ENCODE assay signal across 8 cellular contexts in the genomic region with DNA sequence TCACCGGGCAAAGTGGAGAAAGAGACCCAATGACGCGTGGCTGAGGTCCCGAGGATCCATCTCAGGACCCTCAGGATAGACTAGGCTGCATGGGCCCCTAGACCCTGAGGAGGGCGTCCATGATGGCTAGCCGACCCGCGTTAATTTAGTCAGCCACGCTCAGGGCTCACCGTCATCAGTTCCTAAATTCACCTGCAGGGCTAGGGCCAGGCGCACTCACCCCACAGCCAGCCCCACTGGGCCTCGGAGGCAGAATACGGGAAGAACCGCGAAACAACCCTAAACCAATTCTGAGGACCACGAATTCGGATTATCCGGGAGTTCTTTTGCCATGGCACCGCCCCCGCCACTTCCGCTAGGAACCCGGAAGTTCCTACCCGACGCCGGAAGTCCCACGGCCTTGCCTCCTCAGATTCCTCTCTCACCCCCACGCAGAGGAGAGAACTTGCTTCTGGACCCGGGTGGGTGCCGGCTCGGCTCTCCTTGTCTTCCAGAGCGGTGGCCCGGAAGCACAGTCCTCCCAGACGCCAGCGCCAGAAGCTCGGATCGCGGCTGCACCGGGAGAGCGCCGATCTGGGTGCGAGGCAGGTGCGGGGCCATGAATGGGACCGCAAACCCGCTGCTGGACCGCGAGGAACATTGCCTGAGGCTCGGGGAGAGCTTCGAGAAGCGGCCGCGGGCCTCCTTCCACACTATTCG. TPM values are rescaled to one million over a fixed set of nuclear protein-coding genes. Genes with fewer than 3 reads are reported as not detected.
A peak's percentile ranks its signal among the peaks of the same experiment; 100 is the strongest.
DNase-seq lines count a peak whose midpoint lies in the region; ATAC-seq and TF ChIP-seq lines count a peak whose summit lies in the region.

A gene (plus strand): TSS at position 417 of the 699 bp plus-strand sequence. CDS start 182 bp downstream, at position 599.
A gene with protein sequence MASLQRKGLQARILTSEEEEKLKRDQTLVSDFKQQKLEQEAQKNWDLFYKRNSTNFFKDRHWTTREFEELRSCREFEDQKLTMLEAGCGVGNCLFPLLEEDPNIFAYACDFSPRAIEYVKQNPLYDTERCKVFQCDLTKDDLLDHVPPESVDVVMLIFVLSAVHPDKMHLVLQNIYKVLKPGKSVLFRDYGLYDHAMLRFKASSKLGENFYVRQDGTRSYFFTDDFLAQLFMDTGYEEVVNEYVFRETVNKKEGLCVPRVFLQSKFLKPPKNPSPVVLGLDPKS (minus strand): TSS at position 363 of the 699 bp plus-strand sequence. CDS start 1,033 bp downstream, outside the sequence.

- no peak for TF ChIP-seq EP300 in esophagus muscularis mucosa (IDR thresholded peaks at IDR 0.05)

- TF ChIP-seq CTCF in Caco-2 (IDR thresholded peaks at IDR 0.05; ENCODE audit: insufficient read depth in 1 of 2, low read depth in 1 of 2, low read length in 1 of 2, severe bottlenecking in 1 of 2, unreplicated experiment in 1 of 2) = no peak
- TF ChIP-seq CTCF in esophagus muscularis mucosa (IDR thresholded peaks at IDR 0.05) = peak in 2 of 3 experiments; percentile 4 to 42

- peak within 1 kb of the TSS; percentile 95 for H3K9ac ChIP-seq in HUES64 (ENCODE audit: low read depth, low read length)

- H3K36me3 ChIP-seq in Caco-2 (ENCODE audit: control insufficient read depth, insufficient read depth, low read length) (no peaks in the 10 kb centered on the region), HUES64 (ENCODE audit: insufficient read depth, low read length) (peaks cover 63% of the 10 kb centered on the region), esophagus muscularis mucosa (peaks cover 4 to 49% (median 31%) of the 10 kb centered on the region in 4 donors)

- peak within 1 kb of the TSS; percentile 94 for H3K4me3 Mint-ChIP-seq in Caco-2 (ENCODE audit: unreplicated experiment)
- peak within 1 kb of the TSS; percentile 88 for H3K4me3 Mint-ChIP-seq in activated T-cell treated with anti-CD3 and anti-CD28 coated beads, Interleukin-2, amount 50 U/mL, for 24 hours

- no peak for TF ChIP-seq POLR2A in esophagus muscularis mucosa (IDR thresholded peaks at IDR 0.05; ENCODE audit: low read depth)

- CTCF ChIA-PET in Caco-2 (lab: Charles Lee) = no interaction called here

- BruUV-seq in Caco-2 (replicated peaks; lab: Mats Ljungman, UMichigan) = no TSS peak

- H3K27me3 ChIP-seq in Caco-2 (replicated peaks; ENCODE audit: control insufficient read depth, insufficient read depth, low read length) = no peaks in the 10 kb centered on the region
- H3K27me3 ChIP-seq in HUES64 (ENCODE audit: insufficient read depth, low read length) = no peaks in the 10 kb centered on the region
- no peaks in the 10 kb centered on the region for H3K27me3 ChIP-seq in esophagus muscularis mucosa

- no peaks in the 10 kb centered on the region for H3K9me3 ChIP-seq in Caco-2
- no peaks in the 10 kb centered on the region for H3K9me3 ChIP-seq in HUES64 (ENCODE audit: insufficient read depth, low read depth, low read length)
- H3K9me3 ChIP-seq in esophagus muscularis mucosa = no peaks in the 10 kb centered on the region

- ATAC-seq in GM21423 (IDR thresholded peaks at IDR 0.05; ENCODE audit: unreplicated experiment) = peak; percentile 94

- intact Hi-C loops in Caco-2 (cut with micrococcal nuclease; ENCODE audit: unreplicated experiment) = no loop called here
- intact Hi-C loops in esophagus muscularis mucosa (cut with DNase I) = loop anchor here (5.0 kb wide), 1 partner anchor 130 kb away; no protein-coding TSS in a partner anchor

- H3K4me1 ChIP-seq in Caco-2 = no peaks in the 10 kb centered on the region
- H3K4me1 ChIP-seq in HUES64 (ENCODE audit: insufficient read depth, low read length) = peaks cover 8% of the 10 kb centered on the region; the same call in 1 of the 2 replicates
- peaks cover 24 to 64% (median 42%) of the 10 kb centered on the region in 4 donors for H3K4me1 ChIP-seq in esophagus muscularis mucosa

- H3K27ac ChIP-seq in HUES64 (ENCODE audit: low read depth, low read length) (peak within 1 kb of the TSS; percentile 91), esophagus muscularis mucosa (replicated peaks in 1 of 4) (peak within 1 kb of the TSS; percentile 76 to 84 (median 81))

- no peaks in the 10 kb centered on the region for H3K9me3 Mint-ChIP-seq in Caco-2 (ENCODE audit: unreplicated experiment)
- H3K9me3 Mint-ChIP-seq in activated T-cell treated with anti-CD3 and anti-CD28 coated beads, Interleukin-2, amount 50 U/mL, for 24 hours = peaks cover 4% of the 10 kb centered on the region

- H3K36me3 Mint-ChIP-seq in Caco-2 (ENCODE audit: insufficient read depth, unreplicated experiment) = peaks cover 23% of the 10 kb centered on the region
- peaks cover 89% of the 10 kb centered on the region for H3K36me3 Mint-ChIP-seq in activated T-cell treated with anti-CD3 and anti-CD28 coated beads, Interleukin-2, amount 50 U/mL, for 24 hours (ENCODE audit: low read depth)

- H3K4me3 ChIP-seq in Caco-2 (ENCODE audit: low read depth, low read length) (peak within 1 kb of the TSS; percentile 93), HUES64 (ENCODE audit: low read length) (peak within 1 kb of the TSS; percentile 98), esophagus muscularis mucosa (peak within 1 kb of the TSS; percentile 72 to 93 (median 83))

- no peaks in the 10 kb centered on the region for H3K4me1 Mint-ChIP-seq in Caco-2 (ENCODE audit: low read depth, unreplicated experiment)
- H3K4me1 Mint-ChIP-seq in activated T-cell treated with anti-CD3 and anti-CD28 coated beads, Interleukin-2, amount 50 U/mL, for 24 hours (ENCODE audit: low read depth) = peaks cover 55% of the 10 kb centered on the region

- no peaks in the 10 kb centered on the region for H3K27me3 Mint-ChIP-seq in Caco-2 (ENCODE audit: insufficient read depth, unreplicated experiment)
- H3K27me3 Mint-ChIP-seq in activated T-cell treated with anti-CD3 and anti-CD28 coated beads, Interleukin-2, amount 50 U/mL, for 24 hours = no peaks in the 10 kb centered on the region

- POLR2A ChIA-PET in Caco-2 (lab: Charles Lee) = no interaction called here

- peak within 1 kb of the TSS; percentile 92 for H3K27ac Mint-ChIP-seq in Caco-2 (ENCODE audit: unreplicated experiment)
- H3K27ac Mint-ChIP-seq in activated T-cell treated with anti-CD3 and anti-CD28 coated beads, Interleukin-2, amount 50 U/mL, for 24 hours = peak within 1 kb of the TSS; percentile 98

- DNase-seq in Caco-2 (peak; percentile 78 to 79), esophagus muscularis mucosa (ENCODE audit: extremely low spot score) (peak; percentile 95), myocyte (ENCODE audit: low read depth) (peak; percentile 88)
- peak; percentile 91 for DNase-seq in activated T-cell treated with anti-CD3 and anti-CD28 coated beads, Interleukin-2, amount 50 U/mL, for 24 hours
- peak; percentile 66 to 77 for DNase-seq in stimulated activated CD8-positive, alpha-beta memory T cell treated with anti-CD3 and anti-CD28 coated beads, Interleukin-7, amount 100 ng/mL, for 48 hours (ENCODE audit: extremely low read depth in 1 of 2, low read depth in 1 of 2)

- under 1% methylated on average over 52 of the region's 52 CpGs for WGBS in HUES64
- WGBS in esophagus muscularis mucosa = 0% methylated on average over 22 of the region's 52 CpGs

TF ChIP-seq in PFSK-1, 5 proteins besides CTCF, POLR2A, EP300 and RAD21:
- TF ChIP-seq POLR2AphosphoS5 (IDR thresholded peaks at IDR 0.05; ENCODE audit: low read depth, low read length) (peak; percentile 88), TAF1 (IDR thresholded peaks at IDR 0.05; ENCODE audit: borderline replicate concordance, insufficient read depth, low read length) (peak; percentile 56; the same call in 1 of the 2 replicates), FOXP2 (optimal IDR thresholded peaks at IDR 0.05; ENCODE audit: borderline replicate concordance, extremely low read depth, extremely low read length, insufficient read depth) (no peak), SIN3A (IDR thresholded peaks at IDR 0.05; ENCODE audit: borderline replicate concordance, insufficient read depth, low read length) (no peak)
- TF ChIP-seq, protein P1, sequence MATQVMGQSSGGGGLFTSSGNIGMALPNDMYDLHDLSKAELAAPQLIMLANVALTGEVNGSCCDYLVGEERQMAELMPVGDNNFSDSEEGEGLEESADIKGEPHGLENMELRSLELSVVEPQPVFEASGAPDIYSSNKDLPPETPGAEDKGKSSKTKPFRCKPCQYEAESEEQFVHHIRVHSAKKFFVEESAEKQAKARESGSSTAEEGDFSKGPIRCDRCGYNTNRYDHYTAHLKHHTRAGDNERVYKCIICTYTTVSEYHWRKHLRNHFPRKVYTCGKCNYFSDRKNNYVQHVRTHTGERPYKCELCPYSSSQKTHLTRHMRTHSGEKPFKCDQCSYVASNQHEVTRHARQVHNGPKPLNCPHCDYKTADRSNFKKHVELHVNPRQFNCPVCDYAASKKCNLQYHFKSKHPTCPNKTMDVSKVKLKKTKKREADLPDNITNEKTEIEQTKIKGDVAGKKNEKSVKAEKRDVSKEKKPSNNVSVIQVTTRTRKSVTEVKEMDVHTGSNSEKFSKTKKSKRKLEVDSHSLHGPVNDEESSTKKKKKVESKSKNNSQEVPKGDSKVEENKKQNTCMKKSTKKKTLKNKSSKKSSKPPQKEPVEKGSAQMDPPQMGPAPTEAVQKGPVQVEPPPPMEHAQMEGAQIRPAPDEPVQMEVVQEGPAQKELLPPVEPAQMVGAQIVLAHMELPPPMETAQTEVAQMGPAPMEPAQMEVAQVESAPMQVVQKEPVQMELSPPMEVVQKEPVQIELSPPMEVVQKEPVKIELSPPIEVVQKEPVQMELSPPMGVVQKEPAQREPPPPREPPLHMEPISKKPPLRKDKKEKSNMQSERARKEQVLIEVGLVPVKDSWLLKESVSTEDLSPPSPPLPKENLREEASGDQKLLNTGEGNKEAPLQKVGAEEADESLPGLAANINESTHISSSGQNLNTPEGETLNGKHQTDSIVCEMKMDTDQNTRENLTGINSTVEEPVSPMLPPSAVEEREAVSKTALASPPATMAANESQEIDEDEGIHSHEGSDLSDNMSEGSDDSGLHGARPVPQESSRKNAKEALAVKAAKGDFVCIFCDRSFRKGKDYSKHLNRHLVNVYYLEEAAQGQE (IDR thresholded peaks at IDR 0.05; ENCODE audit: insufficient read depth in 1 of 2, low read depth in 2 of 2, low read length in 2 of 2) = 0 out of 4 replicates have a peak, but pooled peaks of 1 of the 2 experiments have one; percentile 9
TF ChIP-seq in PFSK-1: peak in this region for 3.

RNA-seq across cellular contexts. Expression of the first gene that starts in this region (rescaled TPM):
- 33.0 and 33.5 TPM in 2 replicates for total RNA-seq in Caco-2 (2022)
- polyA plus RNA-seq in HUES64 (2013, experiment 1 of 2) = 22.1 TPM
- 25.7 TPM for polyA plus RNA-seq in HUES64 (2013, experiment 2 of 2)
- polyA plus RNA-seq in PFSK-1 (2012; ENCODE audit: insufficient read length, low read depth) = 13.7 TPM
- total RNA-seq in esophagus muscularis mucosa = 10 to 100 TPM; 12.0 to 21.7 (median 15.4) TPM
- 23.5 and 38.0 TPM in 2 replicates for total RNA-seq in myocyte
- polyA plus RNA-seq in myocyte (2012) = 13.3 TPM

RNA-seq across cellular contexts. Expression of the second gene that starts in this region (rescaled TPM):
- 18.5 and 18.9 TPM in 2 replicates for total RNA-seq in Caco-2 (2022)
- polyA plus RNA-seq in HUES64 (2013, experiment 1 of 2) = 17.0 TPM
- polyA plus RNA-seq in HUES64 (2013, experiment 2 of 2) = 16.5 TPM
- polyA plus RNA-seq in PFSK-1 (2012; ENCODE audit: insufficient read length, low read depth) = 7.2 TPM
- 10 to 100 TPM; 10.9 to 18.7 (median 11.8) TPM for total RNA-seq in esophagus muscularis mucosa
- 25.3 and 27.2 TPM in 2 replicates for total RNA-seq in myocyte
- polyA plus RNA-seq in myocyte (2012) = 21.3 TPM

Comparison
In these comparisons a context has a peak if more than half of its experiments do, and no peak if none do; other contexts are left out.
1. Peak in every context shown above with its lines: DNase-seq, ATAC-seq, H3K4me3 ChIP-seq and H3K27ac ChIP-seq.
2. CTCF ChIP-seq: peak in esophagus muscularis mucosa (2 of 3); none in Caco-2 (0 of 2).